Comparison of ENCODE assay signal across 14 cellular contexts in genomic region chr1:51906306-51907078, GRCh38. TPM values are rescaled to one million over a fixed set of nuclear protein-coding genes. Genes with fewer than 3 reads are reported as not detected.
DNase-seq lines count a peak whose midpoint lies in the region; ATAC-seq and TF ChIP-seq lines count a peak whose summit lies in the region.
"Had no signal": no experiment of that assay in that cellular context is flagged by ENCODE, and none has a peak within 500 bp of the region (broad histone marks: within the 10 kb centered on the region; RNA-seq: fewer than 3 reads in every experiment).

No MANE protein-coding gene starts in this region.

- H3K4me3 ChIP-seq in HFF-Myc (replicated peaks; ENCODE audit: low read depth, low read length) (no peak overlapping the region), smooth muscle cell (no peak overlapping the region), coronary artery (no peak overlapping the region)
- H3K4me3 ChIP-seq: thoracic aorta had no signal

- no peaks in the 10 kb centered on the region for H3K9me3 ChIP-seq in smooth muscle cell (replicated peaks; ENCODE audit: low read depth)
- H3K9me3 ChIP-seq: thoracic aorta had no signal

- H3K4me1 Mint-ChIP-seq in activated naive CD8-positive, alpha-beta T cell (ENCODE audit: low read depth): peaks cover 4% of the 10 kb centered on the region

- H3K27me3 Mint-ChIP-seq in activated naive CD8-positive, alpha-beta T cell: no peaks in the 10 kb centered on the region

- H3K36me3 ChIP-seq in smooth muscle cell (ENCODE audit: low read depth): no peaks in the 10 kb centered on the region
- H3K36me3 ChIP-seq: thoracic aorta had no signal

- H4K20me1 ChIP-seq in smooth muscle cell (ENCODE audit: low read depth): no peaks in the 10 kb centered on the region

- DNase-seq in AG08396 (ENCODE audit: low spot score): peak; percentile 43
- peak; percentile 37 for DNase-seq in HFF-Myc (ENCODE audit: extremely low read depth, low read depth)
- peak; percentile 78 for DNase-seq in globus pallidus (ENCODE audit: low spot score)
- no peak for DNase-seq in smooth muscle cell (lab: John Stamatoyannopoulos, UW; ENCODE audit: unreplicated experiment)
- DNase-seq in coronary artery (ENCODE audit: low spot score): no peak
- DNase-seq: activated T-cell treated with anti-CD3 and anti-CD28 coated beads, Interleukin-2, amount 50 U/mL, for 24 hours; KG1; NCI-H524 treated with DMSO at 0.1 percent for 48 hours; stimulated activated CD4-positive, alpha-beta T cell treated with anti-CD3 and anti-CD28 coated beads, Interleukin-2, amount 100 ng/mL, for 24 hours had no signal

- H3K27ac ChIP-seq in smooth muscle cell (ENCODE audit: low read depth): no peak overlapping the region
- H3K27ac ChIP-seq in coronary artery: no peak overlapping the region
- H3K27ac ChIP-seq: thoracic aorta had no signal

- no peak overlapping the region for H3K4me2 ChIP-seq in smooth muscle cell

- WGBS in smooth muscle cell (ENCODE audit: low lambda C conversion rate): 84% methylated on average over 4 of the region's 4 CpGs

- no peak for TF ChIP-seq CTCF in HFF-Myc (IDR thresholded peaks at IDR 0.05; ENCODE audit: low read depth, low read length, missing control alignments)
- TF ChIP-seq CTCF in smooth muscle cell (IDR thresholded peaks at IDR 0.05; ENCODE audit: borderline replicate concordance, insufficient read depth, poor library complexity, severe bottlenecking): no peak
- no peak for TF ChIP-seq CTCF in coronary artery (IDR thresholded peaks at IDR 0.05)

- peak overlapping the region; percentile 75 for H3K27ac Mint-ChIP-seq in activated naive CD8-positive, alpha-beta T cell
- H3K27ac Mint-ChIP-seq: activated T-cell treated with anti-CD3 and anti-CD28 coated beads, Interleukin-2, amount 50 U/mL, for 24 hours; dendritic cell treated with granulocyte-macrophage colony-stimulating factor and Interleukin-4, amounts not matched to agents 40 ng/mL and 50 ng/mL, for 4 days had no signal

- H3K4me3 Mint-ChIP-seq in activated naive CD8-positive, alpha-beta T cell: no peak overlapping the region
- H3K4me3 Mint-ChIP-seq: activated T-cell treated with anti-CD3 and anti-CD28 coated beads, Interleukin-2, amount 50 U/mL, for 24 hours; dendritic cell treated with granulocyte-macrophage colony-stimulating factor and Interleukin-4, amounts not matched to agents 40 ng/mL and 50 ng/mL, for 4 days had no signal

- H3K4me1 ChIP-seq in smooth muscle cell (ENCODE audit: low read depth): peaks cover 6% of the 10 kb centered on the region

- ATAC-seq in GM18873 (IDR thresholded peaks at IDR 0.05; ENCODE audit: low FRiP score, unreplicated experiment): no peak
- ATAC-seq in GM18867 (IDR thresholded peaks at IDR 0.05; ENCODE audit: unreplicated experiment): no peak

- H3K9ac ChIP-seq in smooth muscle cell (ENCODE audit: low read depth): no peak overlapping the region

- no peaks in the 10 kb centered on the region for H3K36me3 Mint-ChIP-seq in activated naive CD8-positive, alpha-beta T cell

- H2AFZ ChIP-seq in smooth muscle cell (ENCODE audit: low read depth): no peak overlapping the region

- no peaks in the 10 kb centered on the region for H3K27me3 ChIP-seq in smooth muscle cell (ENCODE audit: low read depth)

- no peaks in the 10 kb centered on the region for H3K79me2 ChIP-seq in smooth muscle cell (ENCODE audit: low read depth)

- no peaks in the 10 kb centered on the region for H3K9me3 Mint-ChIP-seq in activated naive CD8-positive, alpha-beta T cell (ENCODE audit: low read depth)
- H3K9me3 Mint-ChIP-seq: activated T-cell treated with anti-CD3 and anti-CD28 coated beads, Interleukin-2, amount 50 U/mL, for 24 hours had no signal

- no peaks in the 10 kb centered on the region for H3F3A ChIP-seq in smooth muscle cell (ENCODE audit: low read depth)

RNA-seq across cellular contexts. Expression of gene NRDC, which starts 28.0 kb away (rescaled TPM):
- total RNA-seq in smooth muscle cell: 81.5 and 88.4 TPM in 2 replicates
- polyA plus RNA-seq in smooth muscle cell: 95.2 and 96.1 TPM in 2 replicates

Comparison
In these comparisons a context has a peak if more than half of its experiments do, and no peak if none do; other contexts are left out.
1. DNase-seq: peak in AG08396 (single experiment), HFF-Myc (single experiment) and globus pallidus (single experiment); none in smooth muscle cell (single experiment) and coronary artery (single experiment).